Comparison of ENCODE assay signal across 8 cellular contexts in genomic region chr17:38729368-38729885, GRCh38. TPM values are rescaled to one million over a fixed set of nuclear protein-coding genes. Genes with fewer than 3 reads are reported as not detected.
A peak's percentile ranks its signal among the peaks of the same experiment; 100 is the strongest.
DNase-seq lines count a peak whose midpoint lies in the region; ATAC-seq and TF ChIP-seq lines count a peak whose summit lies in the region.

No MANE protein-coding gene starts in this region.

- H3K9me3 Mint-ChIP-seq in natural killer cell, result no peaks in the 10 kb centered on the region

- H3K4me1 Mint-ChIP-seq in natural killer cell, result peaks cover 85 to 93% of the 10 kb centered on the region in 2 donors

- TF ChIP-seq CTCF in AG09309 (IDR thresholded peaks at IDR 0.05; ENCODE audit: control insufficient read depth, insufficient read depth, low read depth, low read length, missing control alignments), result no peak
- TF ChIP-seq CTCF in LNCaP clone FGC (IDR thresholded peaks at IDR 0.05; ENCODE audit: control insufficient read depth, extremely low read depth, insufficient read depth), result no peak
- TF ChIP-seq CTCF in natural killer cell (IDR thresholded peaks at IDR 0.05), result no peak

- peak overlapping the region; percentile 57 for H3K4me3 ChIP-seq in AG09309 (ENCODE audit: control insufficient read depth, low read depth, low read length)
- H3K4me3 ChIP-seq in LNCaP clone FGC (ENCODE audit: low read depth, low read length), result peak overlapping the region; percentile 52

- no peak for ATAC-seq in natural killer cell
- ATAC-seq in HG03432 (IDR thresholded peaks at IDR 0.05; ENCODE audit: unreplicated experiment), result no peak
- ATAC-seq in HG02981 (IDR thresholded peaks at IDR 0.05; ENCODE audit: unreplicated experiment), result no peak

- H3K27me3 Mint-ChIP-seq in natural killer cell (ENCODE audit: low read depth in 2 of 2), result no peaks in the 10 kb centered on the region

- no peaks in the 10 kb centered on the region for H3K36me3 Mint-ChIP-seq in natural killer cell

- H3K4me3 Mint-ChIP-seq in natural killer cell, result peak overlapping the region; percentile 89

- H3K27ac Mint-ChIP-seq in natural killer cell, result peak overlapping the region; percentile 98 to 99

- DNase-seq in AG09309 (ENCODE audit: low read depth) (no peak), LNCaP clone FGC (ENCODE audit: low read depth) (no peak), natural killer cell (no peak), Ammon's horn (ENCODE audit: low spot score) (no peak)
- no peak for DNase-seq in activated CD8-positive, alpha-beta memory T cell treated with anti-CD3 and anti-CD28 coated beads for 24 hours

- intact Hi-C loops in natural killer cell (cut with micrococcal nuclease), result loop anchor here (2.0 to 5.0 kb wide), 2 partner anchors 23 to 423 kb away; partner anchors contain the start of genes PLXDC1 and PSMB3

- peak overlapping the region; percentile 71 for H3K27ac ChIP-seq in cingulate gyrus (ENCODE audit: low read depth, low read length)

RNA-seq across cellular contexts. Expression of gene CISD3, which starts 0.7 kb away (rescaled TPM):
- total RNA-seq in natural killer cell, result 10 to 100 TPM; 32.6 to 37.4 (median 33.9) TPM

RNA-seq across cellular contexts. Expression of gene PCGF2, which starts 18.7 kb away (rescaled TPM):
- total RNA-seq in natural killer cell, result under 1 TPM in 1 of 3 donors, not detected in 2; 0.12 TPM

RNA-seq across cellular contexts. Expression of gene PSMB3, which starts 23.1 kb away (rescaled TPM):
- 100 to 1,000 TPM; 102 to 129 (median 118) TPM for total RNA-seq in natural killer cell

RNA-seq across cellular contexts. Expression of gene MLLT6, which starts 24.4 kb away (rescaled TPM):
- 100 to 1,000 TPM; 478 to 578 (median 485) TPM for total RNA-seq in natural killer cell

RNA-seq across cellular contexts. Expression of gene EPOP, which starts 54.7 kb away (rescaled TPM):
- total RNA-seq in natural killer cell, result 1 to 10 TPM in 2 of 3 donors, under 1 TPM in 1; 0.66 to 1.9 (median 1.1) TPM
